In the genomic region with DNA sequence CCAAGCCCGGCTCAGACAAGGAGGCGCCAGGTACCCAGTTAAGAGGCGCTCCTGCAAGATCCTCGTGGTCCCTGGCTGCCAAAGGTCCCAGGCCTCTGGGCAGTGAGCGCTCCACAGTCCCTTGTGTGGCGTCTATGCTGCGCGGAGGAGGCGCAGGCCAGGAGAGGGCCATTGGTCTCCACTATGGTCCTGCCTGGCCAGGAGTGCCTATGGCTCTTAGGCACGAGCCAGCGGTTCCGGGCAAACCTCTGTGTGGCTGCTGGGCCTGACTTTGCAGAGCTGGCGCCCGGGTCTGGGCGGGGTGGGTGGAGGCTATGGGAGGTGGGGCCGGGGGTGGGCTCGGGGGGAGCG, we compare ENCODE assay signal across 13 cellular contexts. TPM values are rescaled to one million over a fixed set of nuclear protein-coding genes. Genes with fewer than 3 reads are reported as not detected.
DNase-seq lines count a peak whose midpoint lies in the region; ATAC-seq, FAIRE-seq and TF ChIP-seq lines count a peak whose summit lies in the region.
"Had no signal": no experiment of that assay in that cellular context is flagged by ENCODE, and none has a peak within 500 bp of the region (broad histone marks: within the 10 kb centered on the region; RNA-seq: fewer than 3 reads in every experiment).

No MANE protein-coding gene starts in this region.

- WGBS in right lobe of liver (ENCODE audit: insufficient coverage, low coverage, low lambda C conversion rate, missing lambda C conversion rate), result 0% methylated on average over 3 of the region's 18 CpGs
- WGBS in HepG2 (ENCODE audit: low lambda C conversion rate), result 84% methylated on average over 3 of the region's 18 CpGs
- no CpG with 5 or more reads among the region's 18 CpGs for WGBS in iPS DF 6.9 (ENCODE audit: insufficient coverage, insufficient read length)
- 25 to 29% methylated on average over 12 to 18 of the region's 18 CpGs for WGBS in pancreas, 2 donors

- TF ChIP-seq CTCF in right lobe of liver (IDR thresholded peaks at IDR 0.05) (no peak), HepG2 (CRISPR knock-in tag; IDR thresholded peaks at IDR 0.05) (no peak), pancreas (IDR thresholded peaks at IDR 0.05) (no peak)

- no TSS peak for BruUV-seq in HepG2 (replicated peaks; lab: Mats Ljungman, UMichigan)

- intact Hi-C loops in right lobe of liver (cut with DNase I), result no loop called here
- intact Hi-C loops in HepG2 (cut with micrococcal nuclease; ENCODE audit: unreplicated experiment), result no loop called here
- intact Hi-C loops in pancreas (cut with DNase I), result no loop called here

- no peaks in the 10 kb centered on the region for H3K79me2 ChIP-seq in HepG2 (ENCODE audit: insufficient read depth, low read length)

- POLR2A ChIA-PET in HepG2 (lab: Yijun Ruan, JAX), result no interaction called here

- in situ Hi-C loops in HepG2 (cut with HindIII; ENCODE audit: extremely low pct_ligation_motif_present, low pct_unique_long_range_greater_than_20kb), result no loop called here

- H3K9ac ChIP-seq in HepG2 (ENCODE audit: insufficient read depth, low read depth, low read length), result no peak overlapping the region

- H3K27ac ChIP-seq in right lobe of liver (peak overlapping the region in 2 of 3 donors; percentile 84), HepG2 (ENCODE audit: extremely low read length, insufficient read depth, low read length) (no peak overlapping the region), iPS DF 6.9 (ENCODE audit: low read length) (no peak overlapping the region), pancreas (peak overlapping the region in 3 of 4 donors; percentile 38 to 87 (median 69))

- TF ChIP-seq POLR2A in right lobe of liver (IDR thresholded peaks at IDR 0.05), result no peak
- TF ChIP-seq POLR2A in HepG2 (IDR thresholded peaks at IDR 0.05; ENCODE audit: insufficient read depth in 1 of 2, low read depth in 2 of 2, low read length in 2 of 2), result no peak

- no peak overlapping the region for H3K4me2 ChIP-seq in HepG2 (ENCODE audit: low read depth, low read length)

- no peak for TF ChIP-seq EP300 in HepG2 (IDR thresholded peaks at IDR 0.05; ENCODE audit: low read depth in 2 of 2, low read length in 2 of 2)
- no peak for TF ChIP-seq EP300 in HepG2 (CRISPR knock-in tag; IDR thresholded peaks at IDR 0.05; ENCODE audit: borderline replicate concordance)

- TF ChIP-seq RAD21 in HepG2 (CRISPR knock-in tag; IDR thresholded peaks at IDR 0.05), result no peak

- no peaks in the 10 kb centered on the region for H4K20me1 ChIP-seq in HepG2 (ENCODE audit: insufficient read depth, low read length)

- no peak for DNase-seq in right lobe of liver
- no peak for DNase-seq in HepG2 (ENCODE audit: low spot score)
- DNase-seq in iPS DF 6.9 (ENCODE audit: low read depth, low spot score), result peak; percentile 2
- DNase-seq in pancreas, result no peak
- DNase-seq in activated effector memory CD4-positive, alpha-beta T cell treated with anti-CD3 and anti-CD28 coated beads, Interleukin-2, amount 50 U/mL, for 16 hours, result no peak
- DNase-seq in OCI-M1 (lab: John Stamatoyannopoulos, UW), result no peak
- no peak for DNase-seq in T-helper 1 cell
- DNase-seq: activated B cell treated with CpG ODN at 0.5 μM for 24 hours; activated naive CD8-positive, alpha-beta T cell treated with anti-CD3 and anti-CD28 coated beads, Interleukin-2, amount 50 U/mL, for 24 hours; cortex of kidney had no signal

- H3K36me3 ChIP-seq in right lobe of liver (no peaks in the 10 kb centered on the region), HepG2 (replicated peaks in 1 of 2; ENCODE audit: control insufficient read depth in 1 of 2, insufficient read depth in 2 of 2, low read length in 2 of 2) (no peaks in the 10 kb centered on the region), iPS DF 6.9 (ENCODE audit: control insufficient read depth, insufficient read depth, low read length) (no peaks in the 10 kb centered on the region), pancreas (no peaks in the 10 kb centered on the region)
- H3K36me3 ChIP-seq: MG63 had no signal

- H3K4me1 ChIP-seq in right lobe of liver (peaks cover 0 to 42% (median 15%) of the 10 kb centered on the region in 4 donors), HepG2 (ENCODE audit: insufficient read depth, low read length) (peaks cover 30% of the 10 kb centered on the region), iPS DF 6.9 (ENCODE audit: control insufficient read depth, insufficient read depth, low read length) (peaks cover 1% of the 10 kb centered on the region; the same call in 1 of the 2 replicates), pancreas (peaks cover 0 to 8% (median 8%) of the 10 kb centered on the region in 3 donors)

- H3K27me3 ChIP-seq in right lobe of liver (no peaks in the 10 kb centered on the region), HepG2 (ENCODE audit: control insufficient read depth in 1 of 2, insufficient read depth in 2 of 2, low read length in 2 of 2) (peaks cover 0 to 18% of the 10 kb centered on the region in 2 experiments; a peak in 4 of 5 replicates), iPS DF 6.9 (ENCODE audit: control insufficient read depth, insufficient read depth, low read length) (peaks cover 16% of the 10 kb centered on the region), pancreas (no peaks in the 10 kb centered on the region)

- FAIRE-seq in HepG2 (lab: Jason Lieb, UNC) (no peak), pancreas (lab: Jason Lieb, UNC) (no peak)

- H3K4me3 ChIP-seq in right lobe of liver (peak overlapping the region; percentile 12 to 71 (median 64)), HepG2 (replicated peaks in 1 of 3; ENCODE audit: insufficient read depth in 1 of 3, low read depth in 2 of 3, low read length in 3 of 3) (no peak overlapping the region), iPS DF 6.9 (ENCODE audit: low read length) (peak overlapping the region; percentile 51; the same call in 1 of the 2 replicates), pancreas (peak overlapping the region in 3 of 4 donors; percentile 33 to 58 (median 48))

- CTCF ChIA-PET in HepG2 (lab: Yijun Ruan, JAX; ENCODE audit: low intra/inter-chr PET ratio, low total read pairs), result no interaction called here

- no peaks in the 10 kb centered on the region for H3K9me3 ChIP-seq in right lobe of liver
- no peaks in the 10 kb centered on the region for H3K9me3 ChIP-seq in HepG2 (ENCODE audit: low read length)
- no peaks in the 10 kb centered on the region for H3K9me3 ChIP-seq in iPS DF 6.9 (ENCODE audit: control insufficient read depth, insufficient read depth, low read length)
- no peaks in the 10 kb centered on the region for H3K9me3 ChIP-seq in pancreas
- H3K9me3 ChIP-seq: MG63 had no signal

- no peak overlapping the region for H2AFZ ChIP-seq in HepG2 (ENCODE audit: low read length)

- ATAC-seq in right lobe of liver (peak in 3 of 4 donors; percentile 18 to 48 (median 34)), HepG2 (no peak), pancreas (peak in 3 of 4 donors; percentile 3 to 51 (median 31)), HG03095 (IDR thresholded peaks at IDR 0.05; ENCODE audit: unreplicated experiment) (no peak)
- ATAC-seq: activated naive CD8-positive, alpha-beta T cell treated with anti-CD3 and anti-CD28 coated beads, Interleukin-2, amount 50 U/mL, for 24 hours; HCT116 had no signal

TF ChIP-seq in HepG2, 621 proteins besides CTCF, POLR2A, EP300 and RAD21 (continues in another document):
- TF ChIP-seq HMG20B (CRISPR knock-in tag; conservative IDR thresholded peaks at IDR 0.05), result no peak
- TF ChIP-seq, protein P1, sequence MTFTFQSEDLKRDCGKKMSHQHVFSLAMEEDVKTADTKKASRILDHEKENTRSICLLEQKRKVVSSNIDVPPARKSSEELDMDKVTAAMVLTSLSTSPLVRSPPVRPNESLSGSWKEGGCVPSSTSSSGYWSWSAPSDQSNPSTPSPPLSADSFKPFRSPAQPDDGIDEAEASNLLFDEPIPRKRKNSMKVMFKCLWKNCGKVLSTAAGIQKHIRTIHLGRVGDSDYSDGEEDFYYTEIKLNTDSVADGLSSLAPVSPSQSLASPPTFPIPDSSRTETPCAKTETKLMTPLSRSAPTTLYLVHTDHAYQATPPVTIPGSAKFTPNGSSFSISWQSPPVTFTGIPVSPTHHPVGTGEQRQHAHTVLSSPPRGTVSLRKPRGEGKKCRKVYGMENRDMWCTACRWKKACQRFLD (CRISPR knock-in tag; IDR thresholded peaks at IDR 0.05; ENCODE audit: borderline replicate concordance), result no peak
- TF ChIP-seq PRPF4 (IDR thresholded peaks at IDR 0.05; ENCODE audit: low read depth, low read length, poor library complexity, severe bottlenecking), result no peak

RNA-seq across cellular contexts. Expression of a gene that starts 0.7 kb away (rescaled TPM):
- total RNA-seq in right lobe of liver (10 to 100 TPM in 4 of 6 experiments, 1 to 10 TPM in 2; 7.5 to 28.7 (median 14.0) TPM), HepG2 (2016; rRNA removed; fragmentation: Illumina TruSeq; extraction: Trizol) (0.09 TPM in 1 of 2 replicates, not detected in the other), pancreas (10 to 100 TPM in 2 of 6 donors, 1 to 10 TPM in 4; 5.4 to 19.2 (median 7.7) TPM)
- total RNA-seq in HepG2 (2016; cell fraction: cytosol; rRNA removed; fragmentation: Illumina TruSeq; extraction: Trizol; ENCODE audit: low read depth), result not detected in 2 replicates
- total RNA-seq in HepG2 (2016; cell fraction: insoluble cytoplasmic fraction; rRNA removed; fragmentation: Illumina TruSeq; extraction: Trizol), result 0.10 and 0.24 TPM in 2 replicates
- total RNA-seq in HepG2 (2016; cell fraction: membrane; rRNA removed; fragmentation: Illumina TruSeq; extraction: Trizol), result 0.03 TPM in 1 of 2 replicates, not detected in the other
- 0.16 and 0.19 TPM in 2 replicates for total RNA-seq in HepG2 (2016; cell fraction: nucleus; rRNA removed; fragmentation: Illumina TruSeq; extraction: Trizol)
- polyA plus RNA-seq in HepG2 (2011; rRNA removed) (0.01 and 0.04 TPM in 2 replicates), pancreas (1 to 10 TPM in 1 of 2 donors, under 1 TPM in 1; 0.54 to 1.4 TPM)
- polyA plus RNA-seq in HepG2 (2011; cell fraction: cytosol; rRNA removed), result 0.01 and 0.05 TPM in 2 replicates
- not detected in 2 replicates for polyA plus RNA-seq in HepG2 (2011; cell fraction: nucleus; rRNA removed)
- polyA plus RNA-seq in HepG2 (2012), result 0.04 and 0.11 TPM in 2 replicates
- polyA plus RNA-seq in HepG2 (2016; cell fraction: cytosol; fragmentation: Illumina TruSeq; extraction: Trizol; ENCODE audit: low read depth), result 0.02 TPM in 1 of 2 replicates, not detected in the other
- 0.07 TPM in 1 of 2 replicates, not detected in the other for polyA plus RNA-seq in HepG2 (2016; cell fraction: insoluble cytoplasmic fraction; fragmentation: Illumina TruSeq; extraction: Trizol; ENCODE audit: low read depth)
- 0.13 TPM in 1 of 2 replicates, not detected in the other for polyA plus RNA-seq in HepG2 (2016; cell fraction: membrane; fragmentation: Illumina TruSeq; extraction: Trizol; ENCODE audit: low read depth)
- polyA plus RNA-seq in HepG2 (2016; cell fraction: nucleus; fragmentation: Illumina TruSeq; extraction: Trizol; ENCODE audit: insufficient read depth, low read depth), result 0.12 TPM in 1 of 2 replicates, not detected in the other
- 0.06 TPM in 1 of 2 replicates, not detected in the other for polyA minus RNA-seq in HepG2 (2011; rRNA and poly(A)+ RNA removed; ENCODE audit: low replicate concordance)
- not detected in 2 replicates for polyA minus RNA-seq in HepG2 (2011; cell fraction: cytosol; rRNA and poly(A)+ RNA removed)
- polyA minus RNA-seq in HepG2 (2011; cell fraction: nucleus; rRNA and poly(A)+ RNA removed), result not detected in 2 replicates
- total RNA-seq: activated B cell treated with CpG ODN at 0.5 μM for 24 hours had no signal

Comparison
In these comparisons a context has a peak if more than half of its experiments do, and no peak if none do; other contexts are left out.
1. ATAC-seq: peak in right lobe of liver (3 of 4) and pancreas (3 of 4); none in HepG2 (single experiment) and HG03095 (single experiment).
2. H3K27ac ChIP-seq: peak in right lobe of liver (2 of 3) and pancreas (3 of 4); none in HepG2 (single experiment) and iPS DF 6.9 (single experiment).
3. H3K4me3 ChIP-seq: peak in right lobe of liver (3 of 3), iPS DF 6.9 (single experiment) and pancreas (3 of 4); none in HepG2 (0 of 3).